Comparison of ENCODE assay signal across 8 cellular contexts in the genomic region with DNA sequence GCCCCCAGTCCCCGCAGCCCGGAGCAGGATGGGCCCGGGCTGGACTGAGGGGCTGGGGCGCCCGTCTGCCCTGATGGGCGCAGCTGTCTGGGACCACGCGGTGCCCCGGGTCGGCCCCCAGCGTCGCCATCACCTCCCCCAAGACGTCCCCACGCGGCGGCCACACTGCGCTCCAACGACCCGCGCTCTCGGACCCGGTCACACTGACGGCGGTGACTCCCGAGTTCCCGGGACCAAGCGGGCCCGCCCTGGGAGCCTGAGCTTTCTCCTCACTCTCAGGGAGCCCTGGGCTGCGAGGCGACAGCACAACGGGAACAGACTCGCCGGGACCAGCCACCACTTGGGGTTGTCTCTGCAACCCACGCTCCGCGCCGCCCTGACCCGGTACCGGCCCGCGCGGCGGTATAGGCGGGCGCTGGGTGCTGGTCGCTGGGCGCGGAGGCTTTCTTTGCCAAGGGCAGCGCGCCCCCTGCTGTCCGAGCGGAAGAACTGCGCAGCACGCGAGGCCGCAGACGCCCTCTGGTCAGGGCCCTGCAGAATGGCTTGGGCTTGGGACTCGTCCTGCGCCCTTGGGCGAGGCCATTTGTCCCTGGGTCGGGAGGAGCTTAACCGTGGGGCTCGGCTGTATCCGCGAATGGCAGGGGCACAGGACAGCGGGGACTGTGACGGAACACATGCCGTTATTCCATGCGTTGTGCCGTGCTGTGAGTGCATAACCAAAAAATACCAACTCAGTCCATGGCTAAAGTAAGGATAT. TPM values are rescaled to one million over a fixed set of nuclear protein-coding genes. Genes with fewer than 3 reads are reported as not detected.
DNase-seq lines count a peak whose midpoint lies in the region; ATAC-seq and TF ChIP-seq lines count a peak whose summit lies in the region.

No MANE protein-coding gene starts in this region.

- TF ChIP-seq CTCF in spleen (IDR thresholded peaks at IDR 0.05 in 8 of 11, conservative IDR thresholded peaks at IDR 0.05 in 3 of 11) = peak; percentile 97 to 99 (median 99)

- peak overlapping the region; percentile 40 to 75 (median 54) for H3K4me3 ChIP-seq in spleen

- 3 to 4% (median 3%) methylated on average over 30 to 70 of the region's 70 CpGs for WGBS in spleen, 5 donors

- H3K36me3 ChIP-seq in spleen = peaks cover 0 to 1% (median 0%) of the 10 kb centered on the region in 6 donors

- DNase-seq in NCI-H1436 (lab: John Stamatoyannopoulos, UW) (peak; percentile 31), NCI-H1436 treated with DMSO at 0.1 percent for 48 hours (lab: John Stamatoyannopoulos, UW) (no peak), NCI-H2196 (lab: John Stamatoyannopoulos, UW; ENCODE audit: unreplicated experiment) (peak; percentile 86), iris pigment epithelial cell (ENCODE audit: low read depth) (peak; percentile 65), spleen (peak; percentile 96)
- peak; percentile 52 to 65 (median 59) for DNase-seq in activated CD4-positive, CD25-positive, alpha-beta regulatory T cell (lab: John Stamatoyannopoulos, UW)
- peak; percentile 58 for DNase-seq in central memory CD4-positive, alpha-beta T cell

- no peaks in the 10 kb centered on the region for H3K9me3 ChIP-seq in spleen

- intact Hi-C loops in spleen (cut with DNase I; ENCODE audit: low total_unique reads) = loop anchor here (5.0 kb wide), 2 partner anchors 102 to 307 kb away; no protein-coding TSS in a partner anchor

- TF ChIP-seq POLR2A in spleen (IDR thresholded peaks at IDR 0.05) = no peak

- H3K4me1 ChIP-seq in spleen = peaks cover 6 to 24% (median 14%) of the 10 kb centered on the region in 6 donors

- no peak overlapping the region for H3K27ac ChIP-seq in spleen

- peaks cover 0 to 16% (median 8%) of the 10 kb centered on the region in 7 donors for H3K27me3 ChIP-seq in spleen (replicated peaks in 1 of 7)

- ATAC-seq in HG02852 (IDR thresholded peaks at IDR 0.05; ENCODE audit: unreplicated experiment) = peak; percentile 85

RNA-seq across cellular contexts. Expression of a gene that starts 54.8 kb away (rescaled TPM):
- not detected for total RNA-seq in spleen
- not detected for polyA plus RNA-seq in spleen

RNA-seq across cellular contexts. Expression of a gene that starts 57.5 kb away (rescaled TPM):
- total RNA-seq in spleen = 10 to 100 TPM; 16.6 to 60.7 (median 44.4) TPM
- polyA plus RNA-seq in spleen = 10 to 100 TPM; 11.1 to 27.7 (median 16.4) TPM
